6 cellular contexts compared by ENCODE assay signal in genomic region chr5:81982172-81982571, GRCh38. TPM values are rescaled to one million over a fixed set of nuclear protein-coding genes. Genes with fewer than 3 reads are reported as not detected.
DNase-seq lines count a peak whose midpoint lies in the region; ATAC-seq, FAIRE-seq and TF ChIP-seq lines count a peak whose summit lies in the region.
"Not testable (repeated sequence)": the region's sequence is repeated elsewhere in the genome, so short reads cannot be mapped to it uniquely, and the experiment has no call there.

No MANE protein-coding gene starts in this region.

- H4K8ac ChIP-seq in H9 (replicated peaks; ENCODE audit: insufficient read length, low read depth, low read length): not testable (repeated sequence)

- H2BK5ac ChIP-seq in H9 (ENCODE audit: insufficient read length, low read length): not testable (repeated sequence)

- H3K4me1 ChIP-seq in A549; H9 (ENCODE audit: insufficient read depth, low read length); K562 (replicated peaks in 1 of 2; ENCODE audit: control insufficient read depth in 2 of 2, insufficient read depth in 2 of 2, low read length in 2 of 2): not testable (repeated sequence)
- H3K4me1 ChIP-seq in neural progenitor cell: peaks cover 29% of the 10 kb centered on the region

- H2BK15ac ChIP-seq in H9 (ENCODE audit: low read depth, low read length): not testable (repeated sequence)

- not testable (repeated sequence) for H4K5ac ChIP-seq in H9 (ENCODE audit: insufficient read length, low read depth, low read length)

- not testable (repeated sequence) for H3K79me1 ChIP-seq in H9 (ENCODE audit: insufficient read depth, low read depth, low read length, poor library complexity, severe bottlenecking)

- H3K9me3 ChIP-seq in A549; H9 (ENCODE audit: control insufficient read depth, low read depth, low read length); K562 (replicated peaks; ENCODE audit: control insufficient read depth, insufficient read depth, low read depth, low read length); neural progenitor cell (ENCODE audit: low read depth): not testable (repeated sequence)

- H3K27me3 ChIP-seq in H9 (ENCODE audit: insufficient read depth, low read length); K562 (ENCODE audit: control insufficient read depth in 2 of 2, insufficient read depth in 2 of 2, low read length in 2 of 2); neural progenitor cell: not testable (repeated sequence)

- in situ Hi-C loops in K562 (cut with MboI): not testable (repeated sequence)

- not testable (repeated sequence) for H2BK120ac ChIP-seq in H9 (ENCODE audit: low read depth, low read length, poor library complexity, severe bottlenecking)

- not testable (repeated sequence) for H3K9ac ChIP-seq in H9 (ENCODE audit: extremely low read depth, insufficient read length, low read length); K562 (ENCODE audit: insufficient read depth in 1 of 2, low read depth in 2 of 2, low read length in 2 of 2); neural progenitor cell

- not testable (repeated sequence) for H3K23ac ChIP-seq in H9 (ENCODE audit: insufficient read length, low read depth, low read length)

- not testable (repeated sequence) for H3K4me3 ChIP-seq in A549, K562, neural progenitor cell

- not testable (repeated sequence) for TF ChIP-seq EP300 in A549 (IDR thresholded peaks at IDR 0.05); K562 (IDR thresholded peaks at IDR 0.05; ENCODE audit: low read length)

- H3K27me3 Mint-ChIP-seq in H9 (ENCODE audit: low read depth); glutamatergic neuron (ENCODE audit: unreplicated experiment); neural progenitor cell (ENCODE audit: insufficient read depth, low read depth): not testable (repeated sequence)

- not testable (repeated sequence) for H2BK12ac ChIP-seq in H9 (ENCODE audit: insufficient read length, low read depth, low read length)

- peaks cover 23 to 24% of the 10 kb centered on the region in 2 experiments for H3K9me3 Mint-ChIP-seq in H9
- peaks cover 12% of the 10 kb centered on the region for H3K9me3 Mint-ChIP-seq in glutamatergic neuron (ENCODE audit: unreplicated experiment)
- peaks cover 20% of the 10 kb centered on the region for H3K9me3 Mint-ChIP-seq in neural progenitor cell

- H3K4me1 Mint-ChIP-seq in H9 (peaks cover 20 to 27% of the 10 kb centered on the region in 2 experiments), glutamatergic neuron (ENCODE audit: low read depth, unreplicated experiment) (peaks cover 10% of the 10 kb centered on the region), neural progenitor cell (peaks cover 14% of the 10 kb centered on the region)

- H3K36me3 ChIP-seq in K562 (ENCODE audit: control insufficient read depth, insufficient read depth, low read length): peaks cover 32% of the 10 kb centered on the region; the same call in 2 of the 3 replicates
- not testable (repeated sequence) for H3K36me3 ChIP-seq in neural progenitor cell

- POLR2A ChIA-PET in A549 (lab: Yijun Ruan, JAX); K562 (lab: Yijun Ruan, JAX): not testable (repeated sequence)

- not testable (repeated sequence) for H3K4me2 ChIP-seq in A549; H9 (ENCODE audit: insufficient read depth, insufficient read length, low read length); K562 (ENCODE audit: insufficient read depth, low read length); neural progenitor cell

- H3K18ac ChIP-seq in H9 (ENCODE audit: insufficient read length, low read depth, low read length): not testable (repeated sequence)

- H3K36me3 Mint-ChIP-seq in H9 (ENCODE audit: insufficient read depth in 1 of 3, low read depth in 3 of 3) (peaks cover 36 to 68% (median 48%) of the 10 kb centered on the region in 3 experiments), glutamatergic neuron (ENCODE audit: unreplicated experiment) (peaks cover 12% of the 10 kb centered on the region), neural progenitor cell (peaks cover 40% of the 10 kb centered on the region)

- H4K20me1 ChIP-seq in H9 (ENCODE audit: control insufficient read depth, insufficient read depth, insufficient read length); K562 (replicated peaks; ENCODE audit: control insufficient read depth, insufficient read depth, low read length); neural progenitor cell (ENCODE audit: low read depth): not testable (repeated sequence)

- H3K79me2 ChIP-seq in H9 (ENCODE audit: insufficient read depth, low read length); K562 (ENCODE audit: control insufficient read depth, insufficient read depth, low read length); neural progenitor cell (ENCODE audit: low read depth): not testable (repeated sequence)

- H3T11ph ChIP-seq in H9 (ENCODE audit: low read length): not testable (repeated sequence)

- H3K27ac ChIP-seq in A549; H9 (ENCODE audit: insufficient read length, low read depth, low read length); K562 (ENCODE audit: extremely low read depth, low read depth, low read length): not testable (repeated sequence)
- H3K27ac ChIP-seq in neural progenitor cell: peak overlapping the region; percentile 29

- TF ChIP-seq CTCF in A549 (IDR thresholded peaks at IDR 0.05); H9 (conservative IDR thresholded peaks at IDR 0.05); K562 (IDR thresholded peaks at IDR 0.05 in 2 of 3, conservative IDR thresholded peaks at IDR 0.05 in 1 of 3; ENCODE audit: insufficient read depth in 2 of 3, low read depth in 1 of 3, low read length in 3 of 3); glutamatergic neuron (IDR thresholded peaks at IDR 0.05; ENCODE audit: partially characterized antibody, unreplicated experiment); neural progenitor cell (IDR thresholded peaks at IDR 0.05): not testable (repeated sequence)

- not testable (repeated sequence) for H2BK20ac ChIP-seq in H9 (ENCODE audit: low read depth, low read length, poor library complexity, severe bottlenecking)

- TF ChIP-seq POLR2A in A549 (IDR thresholded peaks at IDR 0.05; ENCODE audit: low read length); K562 (conservative IDR thresholded peaks at IDR 0.05): not testable (repeated sequence)

- DNase-seq in A549 (ENCODE audit: low read depth in 1 of 2, low spot score in 1 of 2); H9; K562 (ENCODE audit: extremely low read depth in 1 of 4, low spot score in 3 of 4); glutamatergic neuron; neural progenitor cell (ENCODE audit: low spot score): not testable (repeated sequence)
- peak; percentile 31 for DNase-seq in NCI-H82 (lab: John Stamatoyannopoulos, UW)

- not testable (repeated sequence) for ATAC-seq in A549, K562

- H3K56ac ChIP-seq in H9 (ENCODE audit: insufficient read length, low read depth, low read length): not testable (repeated sequence)

- not testable (repeated sequence) for H2AFZ ChIP-seq in H9 (ENCODE audit: low read length); K562 (ENCODE audit: low read depth, low read length); neural progenitor cell (replicated peaks)

- 94% methylated on average over 10 of the region's 10 CpGs for WGBS in A549 (ENCODE audit: missing lambda C conversion rate)
- WGBS in H9 (ENCODE audit: extremely low coverage, insufficient read length, low lambda C conversion rate): no CpG with 5 or more reads among the region's 10 CpGs
- 91% methylated on average over 10 of the region's 10 CpGs for WGBS in K562 (ENCODE audit: insufficient coverage, low coverage, missing lambda C conversion rate)

- H3K14ac ChIP-seq in H9 (ENCODE audit: insufficient read depth, low read length): not testable (repeated sequence)

- H2AK5ac ChIP-seq in H9 (ENCODE audit: insufficient read length, low read length): not testable (repeated sequence)

- not testable (repeated sequence) for H3K23me2 ChIP-seq in H9 (ENCODE audit: insufficient read length, low read depth, low read length, poor library complexity, severe bottlenecking)

- peak overlapping the region; percentile 44 to 58 (median 52); a peak in 2 of 7 replicates for H3K27ac Mint-ChIP-seq in H9
- peak overlapping the region; percentile 91 for H3K27ac Mint-ChIP-seq in glutamatergic neuron (ENCODE audit: unreplicated experiment)
- H3K27ac Mint-ChIP-seq in neural progenitor cell: not testable (repeated sequence)

- CTCF ChIA-PET in A549 (lab: Yijun Ruan, JAX); K562 (lab: Yijun Ruan, JAX; ENCODE audit: low intra/inter-chr PET ratio): not testable (repeated sequence)

- not testable (repeated sequence) for FAIRE-seq in A549 (lab: Jason Lieb, UNC); K562 (lab: Jason Lieb, UNC)

- TF ChIP-seq RAD21 in A549 (conservative IDR thresholded peaks at IDR 0.05 in 1 of 2, IDR thresholded peaks at IDR 0.05 in 1 of 2); K562 (CRISPR knock-in tag; conservative IDR thresholded peaks at IDR 0.05 in 1 of 2, IDR thresholded peaks at IDR 0.05 in 1 of 2): not testable (repeated sequence)

- H4K91ac ChIP-seq in H9 (ENCODE audit: insufficient read length, low read depth, low read length): not testable (repeated sequence)

- not testable (repeated sequence) for BruUV-seq in K562 (replicated peaks; lab: Mats Ljungman, UMichigan)

- not testable (repeated sequence) for H3K9me1 ChIP-seq in K562 (ENCODE audit: control insufficient read depth, insufficient read depth, low read length)

- not testable (repeated sequence) for H3K4ac ChIP-seq in H9 (ENCODE audit: low read depth, low read length)

- H3F3A ChIP-seq in neural progenitor cell (ENCODE audit: low read depth): peaks cover 22% of the 10 kb centered on the region

- not testable (repeated sequence) for H3K4me3 Mint-ChIP-seq in H9; glutamatergic neuron (ENCODE audit: unreplicated experiment); neural progenitor cell

- intact Hi-C loops in K562 (cut with micrococcal nuclease): not testable (repeated sequence)

RNA-seq across cellular contexts. Expression of gene ATG10, which starts 10.3 kb away (rescaled TPM):
- polyA plus RNA-seq in A549 (2011; rRNA removed) (12.7 and 14.0 TPM in 2 replicates), A549 (2017; fragmentation: RNase III; extraction: RNeasy Plus Mini Kit Qiagen cat#74134 plus additional on column Dnase treatment) (15.3 to 19.7 TPM (median 17.9 TPM) in 3 replicates), K562 (2011; rRNA removed) (11.9 and 16.0 TPM in 2 replicates), K562 (2014; fragmentation: Illumina TruSeq; extraction: Trizol) (18.8 and 19.4 TPM in 2 replicates), K562 (2014; fragmentation: Nextera tagmentation; extraction: Ambion mirVana) (10 to 100 TPM; 14.6 to 15.0 TPM), K562 (2014; rRNA removed) (7.9 and 10.6 TPM in 2 replicates)
- 4.4 and 5.5 TPM in 2 replicates for polyA plus RNA-seq in A549 (2012; cell fraction: cytosol; rRNA removed)
- polyA plus RNA-seq in A549 (2012; cell fraction: nucleus; rRNA removed): 1.1 and 1.8 TPM in 2 replicates
- polyA minus RNA-seq in A549 (2011; rRNA and poly(A)+ RNA removed): 5.2 and 5.4 TPM in 2 replicates
- total RNA-seq in H9 (2021) (7.6 and 8.7 TPM in 2 replicates), K562 (2014; rRNA removed) (7.0 and 7.2 TPM in 2 replicates), K562 (2014; rRNA removed; fragmentation: Illumina TruSeq; extraction: Trizol) (12.0 and 13.9 TPM in 2 replicates), K562 (2015; rRNA removed; fragmentation: Illumina TruSeq; extraction: Trizol) (16.4 and 17.1 TPM in 2 replicates), K562 (2021) (11.6 and 12.2 TPM in 2 replicates), glutamatergic neuron (ENCODE audit: unreplicated experiment) (12.1 TPM), neural progenitor cell (ENCODE audit: low replicate concordance) (13.4 and 13.9 TPM in 2 replicates)
- total RNA-seq in K562 (2011; cell fraction: chromatin; rRNA removed; ENCODE audit: low replicate concordance): 14.0 and 18.7 TPM in 2 replicates
- 10.8 and 15.5 TPM in 2 replicates for total RNA-seq in K562 (2011; cell fraction: nucleolus; rRNA removed)
- total RNA-seq in K562 (2011; cell fraction: nucleoplasm; rRNA removed): 16.6 and 23.2 TPM in 2 replicates
- 4.1 and 8.5 TPM in 2 replicates for polyA plus RNA-seq in K562 (2011; cell fraction: cytosol; rRNA removed)
- polyA plus RNA-seq in K562 (2011; cell fraction: nucleus; rRNA removed): 4.6 and 4.9 TPM in 2 replicates
- 17.2 and 19.5 TPM in 2 replicates for polyA plus RNA-seq in K562 (2012)
- 21.6 and 23.8 TPM in 2 replicates for polyA minus RNA-seq in K562 (2011; rRNA and poly(A)+ RNA removed)
- 7.3 and 14.2 TPM in 2 replicates for polyA minus RNA-seq in K562 (2011; cell fraction: cytosol; rRNA and poly(A)+ RNA removed)
- 25.7 and 34.7 TPM in 2 replicates for polyA minus RNA-seq in K562 (2011; cell fraction: nucleus; rRNA and poly(A)+ RNA removed)
